In genomic region chr14:74508844-74509428, GRCh38 we compare ENCODE assay signal across 1 cellular context.
TF ChIP-seq lines count a peak whose summit lies in the region.

No MANE protein-coding gene starts in this region.

TF ChIP-seq in WTC11, 78 proteins besides CTCF, POLR2A, EP300 and RAD21 (continued from another document):
- TF ChIP-seq ATF6 (CRISPR knock-in tag; IDR thresholded peaks at IDR 0.05) (no peak), ZSCAN18 (CRISPR knock-in tag; IDR thresholded peaks at IDR 0.05) (no peak)
TF ChIP-seq in WTC11: peak in this region for 1.
